ENCODE assay signal across 1 cellular context in the genomic region with DNA sequence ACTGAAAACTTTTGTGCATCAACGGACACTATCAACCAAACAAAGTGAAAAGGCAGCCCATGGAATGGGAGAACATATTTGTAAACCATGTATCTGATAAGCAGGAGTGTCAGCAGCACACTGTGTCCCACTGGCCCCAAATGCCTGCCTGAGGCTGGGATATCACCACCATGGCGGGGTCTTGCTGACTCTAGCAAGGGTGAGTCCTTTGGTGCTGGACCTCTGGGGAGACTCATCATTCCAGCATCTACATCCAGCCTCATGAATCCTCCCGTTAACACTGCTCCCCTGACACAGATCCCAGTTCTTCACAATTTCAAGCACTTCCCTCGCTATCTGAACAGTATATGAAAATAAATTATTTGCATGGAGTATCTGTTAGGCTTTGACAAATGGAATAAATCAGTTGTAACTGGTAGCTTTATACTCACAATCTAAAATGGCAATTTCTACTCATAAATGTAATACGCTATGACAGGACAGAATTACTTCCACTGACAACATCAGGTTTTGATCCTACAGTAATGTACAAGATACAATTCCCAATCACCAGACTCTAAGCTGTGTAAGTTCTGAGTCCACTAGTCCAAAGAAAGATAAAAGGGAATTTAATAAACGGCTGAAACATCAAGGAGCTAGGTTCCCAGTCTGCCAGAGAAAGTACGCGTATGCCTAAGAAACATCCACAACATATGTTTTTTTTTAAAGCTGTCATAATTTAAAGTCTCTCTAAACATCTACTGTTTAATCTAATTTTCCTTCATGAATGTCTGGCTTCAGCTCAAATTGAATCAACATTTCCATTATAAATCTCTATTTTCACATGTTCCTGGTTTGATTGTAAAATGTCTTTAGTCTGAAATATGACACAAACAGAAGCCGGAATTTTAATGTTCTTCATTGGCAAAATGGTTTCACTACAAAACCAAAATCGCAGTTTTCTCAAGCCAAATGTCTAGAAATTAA.
TF ChIP-seq lines count a peak whose summit lies in the region.

No MANE protein-coding gene starts in this region.

TF ChIP-seq in SK-N-SH treated with all-trans-retinoic acid at 6 μM for 48 hours, 23 proteins besides CTCF, POLR2A, EP300 and RAD21 (continued from another document):
- peak; percentile 65 for TF ChIP-seq TSHZ2 (CRISPR knock-in tag; IDR thresholded peaks at IDR 0.05)
- TF ChIP-seq GLIS3 (CRISPR knock-in tag; IDR thresholded peaks at IDR 0.05) = no peak
- peak; percentile 75; the same call in 1 of the 2 replicates for TF ChIP-seq PATZ1 (CRISPR knock-in tag; IDR thresholded peaks at IDR 0.05; ENCODE audit: borderline replicate concordance)
- 0 out of 2 replicates have a peak, but pooled peaks have one; percentile 19 for TF ChIP-seq OSR1 (CRISPR knock-in tag; IDR thresholded peaks at IDR 0.05)
- TF ChIP-seq SNAI2 (CRISPR knock-in tag; IDR thresholded peaks at IDR 0.05) = no peak
- TF ChIP-seq ESRRG (CRISPR knock-in tag; IDR thresholded peaks at IDR 0.05) = no peak
- peak; percentile 77; the same call in 1 of the 2 replicates for TF ChIP-seq TOX (CRISPR knock-in tag; IDR thresholded peaks at IDR 0.05; ENCODE audit: borderline replicate concordance)
